In the genomic region with DNA sequence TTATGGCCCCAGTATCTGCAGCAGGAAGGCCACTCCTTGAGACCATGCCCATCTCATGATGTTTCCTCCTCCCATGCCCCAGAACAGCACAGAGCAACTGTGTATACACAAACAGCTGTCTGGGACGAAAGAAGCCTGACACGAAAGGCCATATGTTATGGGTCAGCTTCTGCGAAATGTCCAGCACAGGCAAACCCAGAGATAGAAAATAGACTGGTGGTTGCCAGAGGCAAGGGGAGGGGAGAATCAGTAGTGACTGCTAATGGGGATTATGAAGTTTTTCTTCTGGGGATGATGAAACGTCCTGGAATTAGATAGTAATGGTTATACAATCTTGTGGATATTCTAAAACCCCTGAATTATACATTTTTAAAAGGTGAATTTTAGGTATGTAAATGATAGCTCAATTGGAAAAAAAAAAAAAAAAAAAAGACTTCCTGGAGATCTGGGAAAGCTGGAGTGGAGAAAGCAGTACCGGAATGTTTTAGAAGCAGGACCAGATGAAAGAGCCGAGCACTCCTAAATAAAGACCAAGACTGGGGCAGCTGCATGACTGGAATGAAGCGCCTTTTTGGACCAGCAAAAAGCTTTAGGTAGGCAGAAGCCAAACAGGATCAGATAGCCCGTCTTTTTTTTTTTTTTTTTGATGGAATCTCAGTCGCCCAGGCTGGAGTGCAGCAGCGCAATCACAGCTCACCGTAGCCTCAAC, we compare ENCODE assay signal across 1 cellular context.
TF ChIP-seq lines count a peak whose summit lies in the region.

No MANE protein-coding gene starts in this region.

TF ChIP-seq in SK-N-SH, 30 proteins besides CTCF, POLR2A, EP300 and RAD21:
- TF ChIP-seq RCOR1 (IDR thresholded peaks at IDR 0.05; ENCODE audit: low read length) (peak; percentile 66), MXI1 (IDR thresholded peaks at IDR 0.05; ENCODE audit: low read depth, low read length) (peak; percentile 75; the same call in 1 of the 2 replicates), TAF1 (IDR thresholded peaks at IDR 0.05; ENCODE audit: borderline replicate concordance, low read depth, low read length) (no peak), FOXJ3 (CRISPR knock-in tag; IDR thresholded peaks at IDR 0.05) (peak; percentile 84), CHD2 (IDR thresholded peaks at IDR 0.05; ENCODE audit: low read length, partially characterized antibody) (peak; percentile 71)
